23 cellular contexts compared by ENCODE assay signal in the genomic region with DNA sequence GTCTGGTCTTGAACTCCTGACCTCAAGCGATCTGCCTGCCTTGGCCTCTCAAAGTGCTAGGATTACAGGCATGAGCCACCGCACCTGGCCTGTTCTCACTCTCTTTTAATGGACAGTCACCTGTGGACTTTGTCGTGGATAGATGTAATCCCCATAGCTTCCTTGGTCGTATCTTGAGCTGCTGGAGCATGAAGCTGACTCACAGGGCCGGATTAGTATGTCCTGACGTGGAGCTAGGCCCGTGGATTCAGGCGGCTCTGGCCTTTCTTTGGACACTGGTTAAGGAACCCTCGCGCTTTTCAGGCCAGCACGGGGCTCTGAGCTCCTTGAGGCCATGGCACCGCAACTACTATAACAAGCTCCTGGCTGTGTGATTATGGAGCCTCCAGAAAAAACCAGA. TPM values are rescaled to one million over a fixed set of nuclear protein-coding genes. Genes with fewer than 3 reads are reported as not detected.
"Had no signal": no experiment of that assay in that cellular context is flagged by ENCODE, and none has a peak within 500 bp of the region (broad histone marks: within the 10 kb centered on the region; RNA-seq: fewer than 3 reads in every experiment).

No MANE protein-coding gene starts in this region.

- H3K9me3 Mint-ChIP-seq: activated naive CD4-positive, alpha-beta T cell treated with anti-CD3 and anti-CD28 coated beads, Interleukin-2, amount 50 U/mL, for 24 hours; activated T-cell treated with anti-CD3 and anti-CD28 coated beads, Interleukin-2, amount 50 U/mL, for 24 hours; activated T-helper 1 cell treated with anti-CD3 and anti-CD28 coated beads, Interleukin-12 subunit alpha, Interleukin-12 subunit beta, Interleukin-2, Interleukin-4 antibody, amounts not matched to agents 30 ng/mL and 10 ng/mL and 1 ng/mL, durations not matched to agents 14 hours and 24 hours and 36 hours had no signal

- DNase-seq: activated CD4-positive, alpha-beta T cell treated with anti-CD3 and anti-CD28 coated beads for 4 hours; activated CD8-positive, alpha-beta memory T cell treated with anti-CD3 and anti-CD28 coated beads, Interleukin-2, amount 10 ng/mL, durations not matched to agents 7 days and 5 days; activated effector memory CD4-positive, alpha-beta T cell treated with Interleukin-2 at 50 U/mL for 16 hours; activated naive CD4-positive, alpha-beta T cell; activated T-cell treated with anti-CD3 and anti-CD28 coated beads, Interleukin-2, amount 50 U/mL, for 24 hours; aorta; KG1; NCI-H1092; NCI-H1417 treated with DMSO at 0.1 percent for 48 hours; NCI-H1694 treated with DMSO at 0.1 percent for 48 hours; NCI-H2029 treated with DMSO at 0.1 percent for 48 hours; NCI-H510A treated with DMSO at 0.1 percent for 48 hours; NCI-H69; NK-92 treated with Interleukin-12 subunit alpha and Interleukin-12 subunit beta, amount 100 ng/mL, for 24 hours; PC-3; SK-N-SH; T-helper 1 cell had no signal

- H3K9me3 ChIP-seq: SK-N-SH had no signal

- ATAC-seq: activated CD4-positive, CD25-positive, alpha-beta regulatory T cell treated with anti-CD3 and anti-CD28 coated beads, Interleukin-2, amount 50 U/mL, for 24 hours; activated CD8-positive, alpha-beta memory T cell treated with anti-CD3 and anti-CD28 coated beads, Interleukin-2, amount 10 ng/mL, durations not matched to agents 7 days and 5 days; PC-3 had no signal

- H3K4me1 Mint-ChIP-seq: activated CD8-positive, alpha-beta memory T cell treated with anti-CD3 and anti-CD28 coated beads, Interleukin-2, amount 10 ng/mL, durations not matched to agents 7 days and 5 days; activated naive CD4-positive, alpha-beta T cell treated with anti-CD3 and anti-CD28 coated beads, Interleukin-2, amount 50 U/mL, for 24 hours; IgD-negative memory B cell had no signal

- H3K27me3 Mint-ChIP-seq: activated CD8-positive, alpha-beta memory T cell treated with anti-CD3 and anti-CD28 coated beads, Interleukin-2, amount 10 ng/mL, durations not matched to agents 7 days and 5 days; IgD-negative memory B cell had no signal

- H3K36me3 Mint-ChIP-seq: activated CD8-positive, alpha-beta memory T cell treated with anti-CD3 and anti-CD28 coated beads, Interleukin-2, amount 10 ng/mL, durations not matched to agents 7 days and 5 days; activated naive CD4-positive, alpha-beta T cell treated with anti-CD3 and anti-CD28 coated beads, Interleukin-2, amount 50 U/mL, for 24 hours had no signal

- H3K4me3 Mint-ChIP-seq: activated CD8-positive, alpha-beta memory T cell treated with anti-CD3 and anti-CD28 coated beads, Interleukin-2, amount 10 ng/mL, durations not matched to agents 7 days and 5 days; activated naive CD4-positive, alpha-beta T cell treated with anti-CD3 and anti-CD28 coated beads, Interleukin-2, amount 50 U/mL, for 24 hours; activated T-cell treated with anti-CD3 and anti-CD28 coated beads, Interleukin-2, amount 50 U/mL, for 24 hours; activated T-helper 1 cell treated with anti-CD3 and anti-CD28 coated beads, Interleukin-12 subunit alpha, Interleukin-12 subunit beta, Interleukin-2, Interleukin-4 antibody, amounts not matched to agents 30 ng/mL and 10 ng/mL and 1 ng/mL, durations not matched to agents 14 hours and 24 hours and 36 hours; IgD-negative memory B cell had no signal

- H3K27ac Mint-ChIP-seq: activated CD8-positive, alpha-beta memory T cell treated with anti-CD3 and anti-CD28 coated beads, Interleukin-2, amount 10 ng/mL, durations not matched to agents 7 days and 5 days; activated naive CD4-positive, alpha-beta T cell treated with anti-CD3 and anti-CD28 coated beads, Interleukin-2, amount 50 U/mL, for 24 hours; activated T-cell treated with anti-CD3 and anti-CD28 coated beads, Interleukin-2, amount 50 U/mL, for 24 hours; activated T-helper 1 cell treated with anti-CD3 and anti-CD28 coated beads, Interleukin-12 subunit alpha, Interleukin-12 subunit beta, Interleukin-2, Interleukin-4 antibody, amounts not matched to agents 30 ng/mL and 10 ng/mL and 1 ng/mL, durations not matched to agents 14 hours and 24 hours and 36 hours; IgD-negative memory B cell had no signal

RNA-seq across cellular contexts. Expression of a gene that starts 27.5 kb away (rescaled TPM):
- total RNA-seq: activated CD8-positive, alpha-beta memory T cell treated with anti-CD3 and anti-CD28 coated beads, Interleukin-2, amount 10 ng/mL, durations not matched to agents 7 days and 5 days; activated T-helper 1 cell treated with anti-CD3 and anti-CD28 coated beads, Interleukin-12 subunit alpha, Interleukin-12 subunit beta, Interleukin-2, Interleukin-4 antibody, amounts not matched to agents 30 ng/mL and 10 ng/mL and 1 ng/mL, durations not matched to agents 14 hours and 24 hours and 36 hours; aorta; bronchial epithelial cell; T-helper 2 cell treated with Interferon-gamma antibody and Interleukin-4, amounts not matched to agents 100 ng/mL and 5 ng/mL, for 36 hours had no signal
